In the genomic region with DNA sequence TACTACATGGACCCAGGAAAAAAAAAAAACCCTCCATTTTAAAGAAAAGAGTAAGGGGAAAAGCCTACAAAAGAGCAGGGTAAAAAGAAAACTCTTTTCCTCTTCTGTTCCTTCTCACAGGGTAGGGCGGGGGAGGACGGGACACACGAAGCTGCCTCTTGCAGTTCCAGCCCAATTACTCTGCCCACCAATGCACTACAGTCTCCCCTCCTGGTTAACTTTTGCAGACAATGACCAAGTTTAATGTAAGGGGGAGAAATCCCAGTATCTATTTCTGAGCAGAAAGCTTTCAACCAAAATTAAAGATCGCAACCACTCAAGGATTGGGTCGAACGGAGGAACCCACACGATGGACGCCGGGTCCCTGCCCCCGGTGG, we compare ENCODE assay signal across 8 cellular contexts. TPM values are rescaled to one million over a fixed set of nuclear protein-coding genes. Genes with fewer than 3 reads are reported as not detected.
DNase-seq lines count a peak whose midpoint lies in the region; TF ChIP-seq lines count a peak whose summit lies in the region.

No MANE protein-coding gene starts in this region.

- H3K27ac ChIP-seq in Peyer's patch (peak overlapping the region; percentile 67 to 100 (median 86)), endodermal cell (ENCODE audit: low read depth, low read length) (no peak overlapping the region)

- peaks cover 0 to 38% (median 10%) of the 10 kb centered on the region in 4 donors for H3K4me1 ChIP-seq in Peyer's patch
- peaks cover 2% of the 10 kb centered on the region for H3K4me1 ChIP-seq in endodermal cell (ENCODE audit: control insufficient read depth, insufficient read depth, low read length)
- peaks cover 17% of the 10 kb centered on the region for H3K4me1 ChIP-seq in neuron (ENCODE audit: insufficient read depth, low read length)

- H3K4me1 Mint-ChIP-seq in activated CD4-positive, alpha-beta T cell treated with anti-CD3 and anti-CD28 coated beads, Interleukin-2, amount 10 ng/mL, durations not matched to agents 24 days and 14 days, result peaks cover 24% of the 10 kb centered on the region
- peaks cover 19% of the 10 kb centered on the region for H3K4me1 Mint-ChIP-seq in endodermal cell

- WGBS in endodermal cell (ENCODE audit: insufficient coverage in 1 of 2, insufficient read length in 1 of 2), 2 experiments, result 2% methylated on average over 7 to 10 of the region's 10 CpGs

- no peak overlapping the region for H2AFZ ChIP-seq in neuron (ENCODE audit: low read depth, low read length)

- no peaks in the 10 kb centered on the region for H3K36me3 ChIP-seq in Peyer's patch
- H3K36me3 ChIP-seq in endodermal cell (ENCODE audit: control insufficient read depth, insufficient read depth, low read length), result peaks cover 8% of the 10 kb centered on the region
- H3K36me3 ChIP-seq in neuron (ENCODE audit: insufficient read depth, low read length), result peaks cover 2% of the 10 kb centered on the region

- DNase-seq in activated CD4-positive, alpha-beta T cell treated with anti-CD3 and anti-CD28 coated beads, Interleukin-2, amount 10 ng/mL, durations not matched to agents 24 days and 14 days, result no peak
- no peak for DNase-seq in activated CD4-positive, alpha-beta T cell treated with anti-CD3 and anti-CD28 coated beads, Interleukin-2, amount 50 U/mL, for 4 hours
- DNase-seq in Peyer's patch (peak in 2 of 3 donors; percentile 35 to 46), endodermal cell (no peak), NCI-H226 (no peak), RPMI8226 (no peak), foreskin melanocyte (no peak)

- H3K27ac Mint-ChIP-seq in activated CD4-positive, alpha-beta T cell treated with anti-CD3 and anti-CD28 coated beads, Interleukin-2, amount 10 ng/mL, durations not matched to agents 24 days and 14 days, result peak overlapping the region; percentile 98
- H3K27ac Mint-ChIP-seq in endodermal cell, result peak overlapping the region; percentile 87

- peak overlapping the region; percentile 87 for H3K9ac ChIP-seq in endodermal cell (ENCODE audit: extremely low read depth, low read length, poor library complexity, severe bottlenecking)

- H3K4me3 ChIP-seq in Peyer's patch (peak overlapping the region; percentile 53 to 100 (median 98)), endodermal cell (ENCODE audit: low read length) (peak overlapping the region; percentile 91), neuron (ENCODE audit: low read length) (peak overlapping the region; percentile 97)

- no peak for TF ChIP-seq POLR2A in Peyer's patch (IDR thresholded peaks at IDR 0.05)

- H3K27me3 ChIP-seq in Peyer's patch (no peaks in the 10 kb centered on the region), endodermal cell (ENCODE audit: control insufficient read depth, insufficient read depth, low read length, poor library complexity, severe bottlenecking) (peaks cover 26% of the 10 kb centered on the region), neuron (ENCODE audit: insufficient read depth, low read length) (peaks cover 5% of the 10 kb centered on the region)

- peaks cover 21% of the 10 kb centered on the region for H3K27me3 Mint-ChIP-seq in activated CD4-positive, alpha-beta T cell treated with anti-CD3 and anti-CD28 coated beads, Interleukin-2, amount 10 ng/mL, durations not matched to agents 24 days and 14 days
- peaks cover 27% of the 10 kb centered on the region for H3K27me3 Mint-ChIP-seq in endodermal cell (ENCODE audit: insufficient read depth)

- H3K9me3 ChIP-seq in Peyer's patch (no peaks in the 10 kb centered on the region), endodermal cell (ENCODE audit: control insufficient read depth, low read length) (no peaks in the 10 kb centered on the region), neuron (ENCODE audit: low read length) (peaks cover 8% of the 10 kb centered on the region)

- intact Hi-C loops in activated CD4-positive, alpha-beta T cell treated with anti-CD3 and anti-CD28 coated beads, Interleukin-2, amount 10 ng/mL, durations not matched to agents 24 days and 14 days (cut with micrococcal nuclease), result no loop called here

- peaks cover 2% of the 10 kb centered on the region for H3K36me3 Mint-ChIP-seq in activated CD4-positive, alpha-beta T cell treated with anti-CD3 and anti-CD28 coated beads, Interleukin-2, amount 10 ng/mL, durations not matched to agents 24 days and 14 days (ENCODE audit: low read depth)
- peaks cover 10% of the 10 kb centered on the region for H3K36me3 Mint-ChIP-seq in endodermal cell (ENCODE audit: low read depth)

- peak overlapping the region; percentile 95 for H3K4me3 Mint-ChIP-seq in activated CD4-positive, alpha-beta T cell treated with anti-CD3 and anti-CD28 coated beads, Interleukin-2, amount 10 ng/mL, durations not matched to agents 24 days and 14 days
- H3K4me3 Mint-ChIP-seq in endodermal cell, result peak overlapping the region; percentile 82

- no peaks in the 10 kb centered on the region for H3K9me3 Mint-ChIP-seq in activated CD4-positive, alpha-beta T cell treated with anti-CD3 and anti-CD28 coated beads, Interleukin-2, amount 10 ng/mL, durations not matched to agents 24 days and 14 days
- peaks cover 7% of the 10 kb centered on the region for H3K9me3 Mint-ChIP-seq in endodermal cell

- TF ChIP-seq CTCF in Peyer's patch (IDR thresholded peaks at IDR 0.05), result no peak
- no peak for TF ChIP-seq CTCF in endodermal cell (conservative IDR thresholded peaks at IDR 0.05)

RNA-seq across cellular contexts. Expression of a gene that starts 1.3 kb away (rescaled TPM):
- total RNA-seq in activated CD4-positive, alpha-beta T cell treated with anti-CD3 and anti-CD28 coated beads, Interleukin-2, amount 10 ng/mL, durations not matched to agents 24 days and 14 days, result 32.3 and 40.9 TPM in 2 replicates
- total RNA-seq in Peyer's patch (10 to 100 TPM; 16.3 to 57.8 (median 35.0) TPM), endodermal cell (100 to 1,000 TPM in 1 of 2 donors, 10 to 100 TPM in 1; 92.3 to 103 TPM)
- polyA plus RNA-seq in endodermal cell (2013, experiment 1 of 2), result 61.9 TPM
- polyA plus RNA-seq in endodermal cell (2013, experiment 2 of 2), result 57.3 TPM

RNA-seq across cellular contexts. Expression of a gene that starts 41.3 kb away (rescaled TPM):
- 12.6 and 14.9 TPM in 2 replicates for total RNA-seq in activated CD4-positive, alpha-beta T cell treated with anti-CD3 and anti-CD28 coated beads, Interleukin-2, amount 10 ng/mL, durations not matched to agents 24 days and 14 days
- total RNA-seq in Peyer's patch, result 10 to 100 TPM in 1 of 4 donors, 1 to 10 TPM in 3; 1.4 to 11.6 (median 2.3) TPM
- total RNA-seq in endodermal cell, result 10 to 100 TPM; 19.0 to 26.5 TPM
- polyA plus RNA-seq in endodermal cell (2013, experiment 1 of 2), result 24.2 TPM
- 19.7 TPM for polyA plus RNA-seq in endodermal cell (2013, experiment 2 of 2)

Comparison
In these comparisons a context has a peak if more than half of its experiments do, and no peak if none do; other contexts are left out.
1. DNase-seq: peak in Peyer's patch (2 of 3); none in activated CD4-positive, alpha-beta T cell treated with anti-CD3 and anti-CD28 coated beads, Interleukin-2, amount 10 ng/mL, durations not matched to agents 24 days and 14 days (single experiment), activated CD4-positive, alpha-beta T cell treated with anti-CD3 and anti-CD28 coated beads, Interleukin-2, amount 50 U/mL, for 4 hours (0 of 2), endodermal cell (single experiment), NCI-H226 (single experiment), RPMI8226 (single experiment) and foreskin melanocyte (single experiment).
2. Peak in every context shown above with its lines, with median percentiles within 50 percentile points of each other: H3K4me3 ChIP-seq.